Comparison of ENCODE assay signal across 17 cellular contexts in the genomic region with DNA sequence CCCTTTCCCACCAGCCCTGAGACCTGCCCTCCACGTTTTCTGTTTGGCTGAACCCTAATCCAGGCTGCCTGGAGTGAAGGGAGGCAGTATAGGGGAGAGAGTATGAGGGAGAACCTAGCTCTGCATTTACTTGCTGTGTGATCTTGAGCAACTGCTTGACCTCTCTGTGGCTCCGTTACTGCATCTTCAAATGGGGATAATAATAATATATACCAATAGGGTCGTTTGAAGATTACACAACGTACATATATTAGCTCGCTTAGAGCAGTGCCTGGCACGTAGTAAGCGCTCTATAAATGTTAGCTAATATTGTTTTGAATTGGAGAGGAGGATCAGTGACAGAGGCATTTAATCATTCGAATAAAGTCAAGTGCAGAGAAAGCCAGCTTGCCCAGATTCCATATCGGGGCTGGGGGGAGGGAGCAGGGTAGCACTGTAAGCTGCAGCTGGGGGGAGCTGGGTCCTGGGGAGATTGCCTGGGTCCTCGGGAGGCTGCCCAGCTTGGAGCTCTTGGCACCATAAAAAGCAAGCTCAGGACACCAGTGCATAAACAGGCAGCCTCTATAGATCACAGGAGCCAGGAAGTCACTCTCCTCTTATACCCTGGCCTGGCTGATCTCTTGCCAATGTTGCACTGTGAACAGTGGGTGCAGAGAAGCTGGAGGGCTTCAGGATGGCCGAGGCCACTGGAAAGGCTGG. TPM values are rescaled to one million over a fixed set of nuclear protein-coding genes. Genes with fewer than 3 reads are reported as not detected.
DNase-seq lines count a peak whose midpoint lies in the region; ATAC-seq and TF ChIP-seq lines count a peak whose summit lies in the region.
"Had no signal": no experiment of that assay in that cellular context is flagged by ENCODE, and none has a peak within 500 bp of the region (broad histone marks: within the 10 kb centered on the region; RNA-seq: fewer than 3 reads in every experiment).

No MANE protein-coding gene starts in this region.

- H3K4me1 ChIP-seq in esophagus muscularis mucosa: peaks cover 36 to 81% (median 72%) of the 10 kb centered on the region in 4 donors
- H3K4me1 ChIP-seq: SJSA1 had no signal

- peak; percentile 60 for DNase-seq in DMS 273 (lab: John Stamatoyannopoulos, UW; ENCODE audit: unreplicated experiment)
- DNase-seq in NCI-H2196 (lab: John Stamatoyannopoulos, UW; ENCODE audit: unreplicated experiment): peak; percentile 66
- DNase-seq in esophagus muscularis mucosa (ENCODE audit: extremely low spot score): no peak
- no peak for DNase-seq in ACHN
- no peak for DNase-seq in caudate nucleus (lab: John Stamatoyannopoulos, UW)
- DNase-seq in NCI-H2227 (lab: John Stamatoyannopoulos, UW; ENCODE audit: unreplicated experiment): no peak
- DNase-seq: CD4-positive, alpha-beta T cell; cerebellar nuclear complex; effector memory CD4-positive, alpha-beta T cell; NCI-H774; PC-3; trophoblast cell had no signal

- H3K4me3 Mint-ChIP-seq in nephron: peak overlapping the region in 1 of 3 experiments; percentile 4
- H3K4me3 Mint-ChIP-seq: CD4-positive, alpha-beta T cell; stimulated activated memory B cell treated with anti-CD40 and anti-IgM and Interleukin-4, amounts not matched to agents 10 μg/mL and 1 μg/mL and 100 μg/mL, for 72 hours had no signal

- TF ChIP-seq EP300 in esophagus muscularis mucosa (IDR thresholded peaks at IDR 0.05): no peak

- no peaks in the 10 kb centered on the region for H3K27me3 ChIP-seq in esophagus muscularis mucosa
- H3K27me3 ChIP-seq: SJSA1 had no signal

- no peaks in the 10 kb centered on the region for H3K36me3 Mint-ChIP-seq in nephron (ENCODE audit: low read depth)
- H3K36me3 Mint-ChIP-seq: stimulated activated memory B cell treated with anti-CD40 and anti-IgM and Interleukin-4, amounts not matched to agents 10 μg/mL and 1 μg/mL and 100 μg/mL, for 72 hours had no signal

- no peaks in the 10 kb centered on the region for H3K36me3 ChIP-seq in esophagus muscularis mucosa
- H3K36me3 ChIP-seq: neutrophil, SJSA1 had no signal

- no peak for TF ChIP-seq CTCF in esophagus muscularis mucosa (IDR thresholded peaks at IDR 0.05)
- no peak for TF ChIP-seq CTCF in nephron (IDR thresholded peaks at IDR 0.05; ENCODE audit: unreplicated experiment in 3 of 3)

- peaks cover 64% of the 10 kb centered on the region for H3K4me1 Mint-ChIP-seq in nephron
- H3K4me1 Mint-ChIP-seq: stimulated activated memory B cell treated with anti-CD40 and anti-IgM and Interleukin-4, amounts not matched to agents 10 μg/mL and 1 μg/mL and 100 μg/mL, for 72 hours had no signal

- peak overlapping the region; percentile 60 to 66 (median 61) for H3K27ac Mint-ChIP-seq in nephron
- H3K27ac Mint-ChIP-seq: CD4-positive, alpha-beta T cell; stimulated activated memory B cell treated with anti-CD40 and anti-IgM and Interleukin-4, amounts not matched to agents 10 μg/mL and 1 μg/mL and 100 μg/mL, for 72 hours had no signal

- peaks cover 7% of the 10 kb centered on the region for H3K27me3 Mint-ChIP-seq in nephron (ENCODE audit: low read depth)
- H3K27me3 Mint-ChIP-seq: CD4-positive, alpha-beta T cell; stimulated activated memory B cell treated with anti-CD40 and anti-IgM and Interleukin-4, amounts not matched to agents 10 μg/mL and 1 μg/mL and 100 μg/mL, for 72 hours had no signal

- in situ Hi-C loops in ACHN (cut with HindIII; ENCODE audit: low pct_ligation_motif_present, low pct_unique_long_range_greater_than_20kb, low sequenced_read_pairs): no loop called here

- H3K4me3 ChIP-seq in esophagus muscularis mucosa: no peak overlapping the region
- H3K4me3 ChIP-seq: SJSA1 had no signal

- no peaks in the 10 kb centered on the region for H3K9me3 Mint-ChIP-seq in nephron
- H3K9me3 Mint-ChIP-seq: CD4-positive, alpha-beta T cell; stimulated activated memory B cell treated with anti-CD40 and anti-IgM and Interleukin-4, amounts not matched to agents 10 μg/mL and 1 μg/mL and 100 μg/mL, for 72 hours had no signal

- 39% methylated on average over 10 of the region's 11 CpGs for WGBS in esophagus muscularis mucosa

- ATAC-seq in HG02870 (IDR thresholded peaks at IDR 0.05; ENCODE audit: unreplicated experiment): no peak
- ATAC-seq: PC-3; stimulated activated memory B cell treated with anti-CD40 and anti-IgM and Interleukin-4, amounts not matched to agents 10 μg/mL and 1 μg/mL and 100 μg/mL, for 72 hours had no signal

- intact Hi-C loops in esophagus muscularis mucosa (cut with DNase I): no loop called here

- no peak for TF ChIP-seq POLR2A in esophagus muscularis mucosa (IDR thresholded peaks at IDR 0.05; ENCODE audit: low read depth)

- H3K9me3 ChIP-seq in esophagus muscularis mucosa: no peaks in the 10 kb centered on the region
- H3K9me3 ChIP-seq: neutrophil, SJSA1 had no signal

- H3K27ac ChIP-seq in esophagus muscularis mucosa (replicated peaks in 1 of 4): peak overlapping the region; percentile 61 to 80 (median 70)
- H3K27ac ChIP-seq in caudate nucleus (ENCODE audit: low read depth, low read length): no peak overlapping the region
- H3K27ac ChIP-seq: neutrophil, SJSA1 had no signal

RNA-seq across cellular contexts. Expression of gene KCNK3, which starts 19.1 kb away (rescaled TPM):
- total RNA-seq in esophagus muscularis mucosa: 10 to 100 TPM in 1 of 4 donors, 1 to 10 TPM in 3; 2.1 to 13.0 (median 7.9) TPM
- total RNA-seq: CD4-positive, alpha-beta T cell; SJSA1 had no signal

RNA-seq across cellular contexts. Expression of gene SLC35F6, which starts 52.5 kb away (rescaled TPM):
- total RNA-seq in esophagus muscularis mucosa: 10 to 100 TPM; 31.6 to 50.7 (median 41.3) TPM

Comparison
In these comparisons a context has a peak if more than half of its experiments do, and no peak if none do; other contexts are left out.
1. DNase-seq: peak in DMS 273 (single experiment) and NCI-H2196 (single experiment); none in esophagus muscularis mucosa (single experiment), ACHN (single experiment), caudate nucleus (0 of 61) and NCI-H2227 (single experiment).